Comparison of ENCODE assay signal across 1 cellular context in genomic region chr1:77316966-77317365, GRCh38.
TF ChIP-seq lines count a peak whose summit lies in the region.

No MANE protein-coding gene starts in this region.

TF ChIP-seq in IMR-90, 13 proteins besides CTCF, POLR2A, EP300 and RAD21 (continued from another document):
- TF ChIP-seq USF2 (IDR thresholded peaks at IDR 0.05; ENCODE audit: low read depth, low read length) (no peak), ELK1 (IDR thresholded peaks at IDR 0.05; ENCODE audit: borderline replicate concordance, low read depth, low read length) (no peak), MAZ (IDR thresholded peaks at IDR 0.05; ENCODE audit: borderline replicate concordance, low read depth, low read length) (no peak), CEBPB (IDR thresholded peaks at IDR 0.05; ENCODE audit: low read depth, low read length) (no peak), FOS (IDR thresholded peaks at IDR 0.05; ENCODE audit: low read depth, low read length) (no peak), RCOR1 (IDR thresholded peaks at IDR 0.05; ENCODE audit: insufficient replicate concordance, low read length) (no peak), MAFK (IDR thresholded peaks at IDR 0.05; ENCODE audit: low read depth, low read length) (no peak), CHD1 (IDR thresholded peaks at IDR 0.05; ENCODE audit: low read depth, low read length) (no peak), BHLHE40 (IDR thresholded peaks at IDR 0.05; ENCODE audit: low read depth, low read length) (no peak), SMC3 (IDR thresholded peaks at IDR 0.05; ENCODE audit: low read depth, low read length) (no peak), RFX5 (IDR thresholded peaks at IDR 0.05; ENCODE audit: low read depth, low read length) (no peak)
